1 cellular context compared by ENCODE assay signal in the genomic region with DNA sequence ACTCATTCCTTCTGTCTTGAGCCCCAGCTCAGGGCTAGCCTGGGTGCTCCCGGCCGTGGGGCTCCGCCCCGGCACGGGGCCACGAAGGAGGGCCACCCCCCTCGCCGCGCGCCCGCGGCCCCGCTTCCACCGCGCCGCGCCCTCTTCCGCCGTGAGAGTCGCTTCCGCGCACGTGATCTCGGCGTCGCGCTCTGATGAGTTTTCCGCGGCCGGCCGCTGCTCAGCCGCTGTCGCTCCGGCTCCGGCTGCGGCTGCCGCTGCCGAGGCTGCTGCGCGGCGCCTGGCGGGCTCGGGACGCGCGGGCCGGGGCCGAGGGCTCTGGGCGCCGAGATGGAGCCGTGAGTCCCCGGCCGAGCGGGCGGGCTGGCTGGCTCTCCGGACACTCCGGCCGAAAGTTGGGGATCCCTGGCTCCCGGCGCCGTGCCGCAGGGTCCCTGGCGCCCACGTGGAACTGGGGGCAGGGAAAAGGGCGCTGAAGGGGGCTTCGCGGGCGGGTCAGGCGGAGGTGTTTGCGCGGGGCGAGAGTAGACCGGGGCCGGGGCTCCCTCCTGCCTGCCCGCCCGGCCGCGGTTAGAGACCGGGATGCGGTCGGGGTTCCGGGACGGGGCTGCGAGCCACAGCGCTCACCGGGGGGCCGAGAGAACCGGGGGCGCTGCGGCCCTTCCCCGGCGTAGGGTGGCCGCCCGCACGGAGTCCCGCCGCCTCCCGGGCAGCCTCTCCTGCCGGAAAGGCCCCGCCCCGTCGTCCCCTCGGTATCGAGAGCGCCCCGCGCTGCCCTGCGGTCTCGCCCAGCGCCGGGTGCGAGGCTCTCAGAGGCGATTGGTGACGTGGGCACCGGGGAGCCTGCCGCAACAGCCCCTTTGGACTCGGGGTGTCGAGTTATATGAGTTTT.
TF ChIP-seq lines count a peak whose summit lies in the region.

A gene with protein sequence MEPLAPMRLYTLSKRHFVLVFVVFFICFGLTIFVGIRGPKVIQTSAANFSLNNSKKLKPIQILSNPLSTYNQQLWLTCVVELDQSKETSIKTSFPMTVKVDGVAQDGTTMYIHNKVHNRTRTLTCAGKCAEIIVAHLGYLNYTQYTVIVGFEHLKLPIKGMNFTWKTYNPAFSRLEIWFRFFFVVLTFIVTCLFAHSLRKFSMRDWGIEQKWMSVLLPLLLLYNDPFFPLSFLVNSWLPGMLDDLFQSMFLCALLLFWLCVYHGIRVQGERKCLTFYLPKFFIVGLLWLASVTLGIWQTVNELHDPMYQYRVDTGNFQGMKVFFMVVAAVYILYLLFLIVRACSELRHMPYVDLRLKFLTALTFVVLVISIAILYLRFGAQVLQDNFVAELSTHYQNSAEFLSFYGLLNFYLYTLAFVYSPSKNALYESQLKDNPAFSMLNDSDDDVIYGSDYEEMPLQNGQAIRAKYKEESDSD (plus strand): TSS at position 197 of the 892 bp plus-strand sequence. CDS start 134 bp downstream, at position 331.

TF ChIP-seq in HepG2, 621 proteins besides CTCF, POLR2A, EP300 and RAD21 (continued from another document and continues in another):
- TF ChIP-seq, protein P1, sequence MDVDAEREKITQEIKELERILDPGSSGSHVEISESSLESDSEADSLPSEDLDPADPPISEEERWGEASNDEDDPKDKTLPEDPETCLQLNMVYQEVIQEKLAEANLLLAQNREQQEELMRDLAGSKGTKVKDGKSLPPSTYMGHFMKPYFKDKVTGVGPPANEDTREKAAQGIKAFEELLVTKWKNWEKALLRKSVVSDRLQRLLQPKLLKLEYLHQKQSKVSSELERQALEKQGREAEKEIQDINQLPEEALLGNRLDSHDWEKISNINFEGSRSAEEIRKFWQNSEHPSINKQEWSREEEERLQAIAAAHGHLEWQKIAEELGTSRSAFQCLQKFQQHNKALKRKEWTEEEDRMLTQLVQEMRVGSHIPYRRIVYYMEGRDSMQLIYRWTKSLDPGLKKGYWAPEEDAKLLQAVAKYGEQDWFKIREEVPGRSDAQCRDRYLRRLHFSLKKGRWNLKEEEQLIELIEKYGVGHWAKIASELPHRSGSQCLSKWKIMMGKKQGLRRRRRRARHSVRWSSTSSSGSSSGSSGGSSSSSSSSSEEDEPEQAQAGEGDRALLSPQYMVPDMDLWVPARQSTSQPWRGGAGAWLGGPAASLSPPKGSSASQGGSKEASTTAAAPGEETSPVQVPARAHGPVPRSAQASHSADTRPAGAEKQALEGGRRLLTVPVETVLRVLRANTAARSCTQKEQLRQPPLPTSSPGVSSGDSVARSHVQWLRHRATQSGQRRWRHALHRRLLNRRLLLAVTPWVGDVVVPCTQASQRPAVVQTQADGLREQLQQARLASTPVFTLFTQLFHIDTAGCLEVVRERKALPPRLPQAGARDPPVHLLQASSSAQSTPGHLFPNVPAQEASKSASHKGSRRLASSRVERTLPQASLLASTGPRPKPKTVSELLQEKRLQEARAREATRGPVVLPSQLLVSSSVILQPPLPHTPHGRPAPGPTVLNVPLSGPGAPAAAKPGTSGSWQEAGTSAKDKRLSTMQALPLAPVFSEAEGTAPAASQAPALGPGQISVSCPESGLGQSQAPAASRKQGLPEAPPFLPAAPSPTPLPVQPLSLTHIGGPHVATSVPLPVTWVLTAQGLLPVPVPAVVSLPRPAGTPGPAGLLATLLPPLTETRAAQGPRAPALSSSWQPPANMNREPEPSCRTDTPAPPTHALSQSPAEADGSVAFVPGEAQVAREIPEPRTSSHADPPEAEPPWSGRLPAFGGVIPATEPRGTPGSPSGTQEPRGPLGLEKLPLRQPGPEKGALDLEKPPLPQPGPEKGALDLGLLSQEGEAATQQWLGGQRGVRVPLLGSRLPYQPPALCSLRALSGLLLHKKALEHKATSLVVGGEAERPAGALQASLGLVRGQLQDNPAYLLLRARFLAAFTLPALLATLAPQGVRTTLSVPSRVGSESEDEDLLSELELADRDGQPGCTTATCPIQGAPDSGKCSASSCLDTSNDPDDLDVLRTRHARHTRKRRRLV (CRISPR knock-in tag; IDR thresholded peaks at IDR 0.05) = no peak
- TF ChIP-seq ZNF224 (CRISPR knock-in tag; IDR thresholded peaks at IDR 0.05) (peak; percentile 75; the same call in 1 of the 2 replicates), ERF (CRISPR knock-in tag; IDR thresholded peaks at IDR 0.05) (peak; percentile 84; the same call in 1 of the 2 replicates), ZNF615 (CRISPR knock-in tag; IDR thresholded peaks at IDR 0.05; ENCODE audit: borderline replicate concordance) (no peak), HHEX (CRISPR knock-in tag; IDR thresholded peaks at IDR 0.05) (no peak), ETV6 (CRISPR knock-in tag; conservative IDR thresholded peaks at IDR 0.05) (no peak), NKX3-1 (CRISPR knock-in tag; IDR thresholded peaks at IDR 0.05) (no peak), ZNF451 (CRISPR knock-in tag; IDR thresholded peaks at IDR 0.05) (peak; percentile 64; the same call in 1 of the 2 replicates), ZNF30 (CRISPR knock-in tag; IDR thresholded peaks at IDR 0.05) (no peak), SALL2 (CRISPR knock-in tag; IDR thresholded peaks at IDR 0.05) (peak; percentile 52; the same call in 1 of the 2 replicates), RARA (CRISPR knock-in tag; IDR thresholded peaks at IDR 0.05) (peak; percentile 52; the same call in 1 of the 2 replicates), TRIM24 (CRISPR knock-in tag; IDR thresholded peaks at IDR 0.05) (no peak), ZNF556 (CRISPR knock-in tag; IDR thresholded peaks at IDR 0.05; ENCODE audit: borderline replicate concordance) (no peak)
- TF ChIP-seq, protein P2, sequence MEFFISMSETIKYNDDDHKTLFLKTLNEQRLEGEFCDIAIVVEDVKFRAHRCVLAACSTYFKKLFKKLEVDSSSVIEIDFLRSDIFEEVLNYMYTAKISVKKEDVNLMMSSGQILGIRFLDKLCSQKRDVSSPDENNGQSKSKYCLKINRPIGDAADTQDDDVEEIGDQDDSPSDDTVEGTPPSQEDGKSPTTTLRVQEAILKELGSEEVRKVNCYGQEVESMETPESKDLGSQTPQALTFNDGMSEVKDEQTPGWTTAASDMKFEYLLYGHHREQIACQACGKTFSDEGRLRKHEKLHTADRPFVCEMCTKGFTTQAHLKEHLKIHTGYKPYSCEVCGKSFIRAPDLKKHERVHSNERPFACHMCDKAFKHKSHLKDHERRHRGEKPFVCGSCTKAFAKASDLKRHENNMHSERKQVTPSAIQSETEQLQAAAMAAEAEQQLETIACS (CRISPR knock-in tag; IDR thresholded peaks at IDR 0.05) = peak; percentile 92
- TF ChIP-seq, protein P3, sequence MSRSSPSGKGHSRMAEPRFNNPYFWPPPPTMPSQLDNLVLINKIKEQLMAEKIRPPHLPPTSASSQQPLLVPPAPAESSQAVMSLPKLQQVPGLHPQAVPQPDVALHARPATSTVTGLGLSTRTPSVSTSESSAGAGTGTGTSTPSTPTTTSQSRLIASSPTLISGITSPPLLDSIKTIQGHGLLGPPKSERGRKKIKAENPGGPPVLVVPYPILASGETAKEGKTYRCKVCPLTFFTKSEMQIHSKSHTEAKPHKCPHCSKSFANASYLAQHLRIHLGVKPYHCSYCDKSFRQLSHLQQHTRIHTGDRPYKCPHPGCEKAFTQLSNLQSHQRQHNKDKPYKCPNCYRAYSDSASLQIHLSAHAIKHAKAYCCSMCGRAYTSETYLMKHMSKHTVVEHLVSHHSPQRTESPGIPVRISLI (CRISPR knock-in tag; IDR thresholded peaks at IDR 0.05; ENCODE audit: borderline replicate concordance) = no peak
- TF ChIP-seq, protein P4, sequence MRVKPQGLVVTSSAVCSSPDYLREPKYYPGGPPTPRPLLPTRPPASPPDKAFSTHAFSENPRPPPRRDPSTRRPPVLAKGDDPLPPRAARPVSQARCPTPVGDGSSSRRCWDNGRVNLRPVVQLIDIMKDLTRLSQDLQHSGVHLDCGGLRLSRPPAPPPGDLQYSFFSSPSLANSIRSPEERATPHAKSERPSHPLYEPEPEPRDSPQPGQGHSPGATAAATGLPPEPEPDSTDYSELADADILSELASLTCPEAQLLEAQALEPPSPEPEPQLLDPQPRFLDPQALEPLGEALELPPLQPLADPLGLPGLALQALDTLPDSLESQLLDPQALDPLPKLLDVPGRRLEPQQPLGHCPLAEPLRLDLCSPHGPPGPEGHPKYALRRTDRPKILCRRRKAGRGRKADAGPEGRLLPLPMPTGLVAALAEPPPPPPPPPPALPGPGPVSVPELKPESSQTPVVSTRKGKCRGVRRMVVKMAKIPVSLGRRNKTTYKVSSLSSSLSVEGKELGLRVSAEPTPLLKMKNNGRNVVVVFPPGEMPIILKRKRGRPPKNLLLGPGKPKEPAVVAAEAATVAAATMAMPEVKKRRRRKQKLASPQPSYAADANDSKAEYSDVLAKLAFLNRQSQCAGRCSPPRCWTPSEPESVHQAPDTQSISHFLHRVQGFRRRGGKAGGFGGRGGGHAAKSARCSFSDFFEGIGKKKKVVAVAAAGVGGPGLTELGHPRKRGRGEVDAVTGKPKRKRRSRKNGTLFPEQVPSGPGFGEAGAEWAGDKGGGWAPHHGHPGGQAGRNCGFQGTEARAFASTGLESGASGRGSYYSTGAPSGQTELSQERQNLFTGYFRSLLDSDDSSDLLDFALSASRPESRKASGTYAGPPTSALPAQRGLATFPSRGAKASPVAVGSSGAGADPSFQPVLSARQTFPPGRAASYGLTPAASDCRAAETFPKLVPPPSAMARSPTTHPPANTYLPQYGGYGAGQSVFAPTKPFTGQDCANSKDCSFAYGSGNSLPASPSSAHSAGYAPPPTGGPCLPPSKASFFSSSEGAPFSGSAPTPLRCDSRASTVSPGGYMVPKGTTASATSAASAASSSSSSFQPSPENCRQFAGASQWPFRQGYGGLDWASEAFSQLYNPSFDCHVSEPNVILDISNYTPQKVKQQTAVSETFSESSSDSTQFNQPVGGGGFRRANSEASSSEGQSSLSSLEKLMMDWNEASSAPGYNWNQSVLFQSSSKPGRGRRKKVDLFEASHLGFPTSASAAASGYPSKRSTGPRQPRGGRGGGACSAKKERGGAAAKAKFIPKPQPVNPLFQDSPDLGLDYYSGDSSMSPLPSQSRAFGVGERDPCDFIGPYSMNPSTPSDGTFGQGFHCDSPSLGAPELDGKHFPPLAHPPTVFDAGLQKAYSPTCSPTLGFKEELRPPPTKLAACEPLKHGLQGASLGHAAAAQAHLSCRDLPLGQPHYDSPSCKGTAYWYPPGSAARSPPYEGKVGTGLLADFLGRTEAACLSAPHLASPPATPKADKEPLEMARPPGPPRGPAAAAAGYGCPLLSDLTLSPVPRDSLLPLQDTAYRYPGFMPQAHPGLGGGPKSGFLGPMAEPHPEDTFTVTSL (CRISPR knock-in tag; IDR thresholded peaks at IDR 0.05; ENCODE audit: borderline replicate concordance) = peak; percentile 13; the same call in 1 of the 2 replicates
- TF ChIP-seq, protein P5, sequence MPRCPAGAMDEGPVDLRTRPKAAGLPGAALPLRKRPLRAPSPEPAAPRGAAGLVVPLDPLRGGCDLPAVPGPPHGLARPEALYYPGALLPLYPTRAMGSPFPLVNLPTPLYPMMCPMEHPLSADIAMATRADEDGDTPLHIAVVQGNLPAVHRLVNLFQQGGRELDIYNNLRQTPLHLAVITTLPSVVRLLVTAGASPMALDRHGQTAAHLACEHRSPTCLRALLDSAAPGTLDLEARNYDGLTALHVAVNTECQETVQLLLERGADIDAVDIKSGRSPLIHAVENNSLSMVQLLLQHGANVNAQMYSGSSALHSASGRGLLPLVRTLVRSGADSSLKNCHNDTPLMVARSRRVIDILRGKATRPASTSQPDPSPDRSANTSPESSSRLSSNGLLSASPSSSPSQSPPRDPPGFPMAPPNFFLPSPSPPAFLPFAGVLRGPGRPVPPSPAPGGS (CRISPR knock-in tag; IDR thresholded peaks at IDR 0.05) = peak; percentile 81; the same call in 1 of the 2 replicates
- TF ChIP-seq, protein P6, sequence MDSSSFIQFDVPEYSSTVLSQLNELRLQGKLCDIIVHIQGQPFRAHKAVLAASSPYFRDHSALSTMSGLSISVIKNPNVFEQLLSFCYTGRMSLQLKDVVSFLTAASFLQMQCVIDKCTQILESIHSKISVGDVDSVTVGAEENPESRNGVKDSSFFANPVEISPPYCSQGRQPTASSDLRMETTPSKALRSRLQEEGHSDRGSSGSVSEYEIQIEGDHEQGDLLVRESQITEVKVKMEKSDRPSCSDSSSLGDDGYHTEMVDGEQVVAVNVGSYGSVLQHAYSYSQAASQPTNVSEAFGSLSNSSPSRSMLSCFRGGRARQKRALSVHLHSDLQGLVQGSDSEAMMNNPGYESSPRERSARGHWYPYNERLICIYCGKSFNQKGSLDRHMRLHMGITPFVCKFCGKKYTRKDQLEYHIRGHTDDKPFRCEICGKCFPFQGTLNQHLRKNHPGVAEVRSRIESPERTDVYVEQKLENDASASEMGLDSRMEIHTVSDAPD (CRISPR knock-in tag; IDR thresholded peaks at IDR 0.05) = peak; percentile 72; the same call in 1 of the 2 replicates
- TF ChIP-seq, protein P7, sequence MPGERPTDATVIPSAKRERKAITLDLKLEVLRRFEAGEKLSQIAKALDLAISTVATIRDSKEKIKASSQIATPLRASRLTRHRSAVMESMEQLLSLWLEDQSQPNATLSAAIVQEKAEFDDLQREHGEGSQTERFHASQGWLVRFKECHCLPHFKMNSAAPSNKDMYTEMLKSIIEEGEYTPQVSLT (CRISPR knock-in tag; IDR thresholded peaks at IDR 0.05; ENCODE audit: borderline replicate concordance, low read depth) = no peak
- TF ChIP-seq, protein P8, sequence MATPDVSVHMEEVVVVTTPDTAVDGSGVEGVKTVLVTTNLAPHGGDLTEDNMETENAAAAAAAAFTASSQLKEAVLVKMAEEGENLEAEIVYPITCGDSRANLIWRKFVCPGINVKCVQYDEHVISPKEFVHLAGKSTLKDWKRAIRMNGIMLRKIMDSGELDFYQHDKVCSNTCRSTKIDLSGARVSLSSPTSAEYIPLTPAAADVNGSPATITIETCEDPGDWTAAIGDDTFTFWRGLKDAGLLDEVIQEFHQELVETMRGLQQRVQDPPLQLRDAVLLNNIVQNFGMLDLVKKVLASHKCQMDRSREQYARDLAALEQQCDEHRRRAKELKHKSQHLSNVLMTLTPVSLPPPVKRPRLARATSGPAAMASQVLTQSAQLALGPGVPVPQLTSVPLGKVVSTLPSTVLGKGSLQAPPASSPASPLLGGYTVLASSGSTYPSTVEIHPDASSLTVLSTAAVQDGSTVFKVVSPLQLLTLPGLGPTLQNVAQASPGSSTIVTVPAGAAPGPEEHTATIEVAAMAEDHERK (CRISPR knock-in tag; IDR thresholded peaks at IDR 0.05; ENCODE audit: low read depth) = peak; percentile 72
- TF ChIP-seq, protein P9, sequence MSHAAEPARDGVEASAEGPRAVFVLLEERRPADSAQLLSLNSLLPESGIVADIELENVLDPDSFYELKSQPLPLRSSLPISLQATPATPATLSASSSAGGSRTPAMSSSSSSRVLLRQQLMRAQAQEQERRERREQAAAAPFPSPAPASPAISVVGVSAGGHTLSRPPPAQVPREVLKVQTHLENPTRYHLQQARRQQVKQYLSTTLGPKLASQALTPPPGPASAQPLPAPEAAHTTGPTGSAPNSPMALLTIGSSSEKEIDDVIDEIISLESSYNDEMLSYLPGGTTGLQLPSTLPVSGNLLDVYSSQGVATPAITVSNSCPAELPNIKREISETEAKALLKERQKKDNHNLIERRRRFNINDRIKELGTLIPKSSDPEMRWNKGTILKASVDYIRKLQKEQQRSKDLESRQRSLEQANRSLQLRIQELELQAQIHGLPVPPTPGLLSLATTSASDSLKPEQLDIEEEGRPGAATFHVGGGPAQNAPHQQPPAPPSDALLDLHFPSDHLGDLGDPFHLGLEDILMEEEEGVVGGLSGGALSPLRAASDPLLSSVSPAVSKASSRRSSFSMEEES (CRISPR knock-in tag; IDR thresholded peaks at IDR 0.05) = peak; percentile 93
- TF ChIP-seq, protein P10, sequence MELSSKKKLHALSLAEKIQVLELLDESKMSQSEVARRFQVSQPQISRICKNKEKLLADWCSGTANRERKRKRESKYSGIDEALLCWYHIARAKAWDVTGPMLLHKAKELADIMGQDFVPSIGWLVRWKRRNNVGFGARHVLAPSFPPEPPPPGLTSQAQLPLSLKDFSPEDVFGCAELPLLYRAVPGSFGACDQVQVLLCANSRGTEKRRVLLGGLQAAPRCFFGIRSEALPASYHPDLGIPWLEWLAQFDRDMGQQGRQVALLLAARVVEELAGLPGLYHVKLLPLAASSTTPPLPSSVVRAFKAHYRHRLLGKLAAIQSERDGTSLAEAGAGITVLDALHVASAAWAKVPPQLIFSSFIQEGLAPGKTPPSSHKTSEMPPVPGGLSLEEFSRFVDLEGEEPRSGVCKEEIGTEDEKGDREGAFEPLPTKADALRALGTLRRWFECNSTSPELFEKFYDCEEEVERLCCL (CRISPR knock-in tag; IDR thresholded peaks at IDR 0.05; ENCODE audit: borderline replicate concordance) = no peak
